Comparison of ENCODE assay signal across 8 cellular contexts in genomic region chr6:12957321-12958051, GRCh38.
DNase-seq lines count a peak whose midpoint lies in the region; ATAC-seq and TF ChIP-seq lines count a peak whose summit lies in the region.

No MANE protein-coding gene starts in this region.

- CTCF ChIA-PET in A673 (lab: Charles Lee), result no interaction called here

- H3K4me1 Mint-ChIP-seq in brain, result peaks cover 36% of the 10 kb centered on the region

- H3K27me3 Mint-ChIP-seq in brain, result peaks cover 29% of the 10 kb centered on the region

- no peaks in the 10 kb centered on the region for H3K27me3 ChIP-seq in A673 (replicated peaks; ENCODE audit: insufficient read depth, low read depth, low read length, poor library complexity)
- no peaks in the 10 kb centered on the region for H3K27me3 ChIP-seq in SJCRH30

- no TSS peak for BruUV-seq in A673 (replicated peaks; lab: Mats Ljungman, UMichigan)

- TF ChIP-seq CTCF in A673 (conservative IDR thresholded peaks at IDR 0.05; ENCODE audit: low read depth, low read length) (0 out of 2 replicates have a peak, but pooled peaks have one; percentile 14), brain (conservative IDR thresholded peaks at IDR 0.05) (no peak)

- peak overlapping the region; percentile 19 to 83 (median 39) for H3K27ac Mint-ChIP-seq in brain

- H3K4me1 ChIP-seq in A673 (ENCODE audit: insufficient read depth, low read length, poor library complexity, severe bottlenecking) (peaks cover 3% of the 10 kb centered on the region), SJCRH30 (no peaks in the 10 kb centered on the region)

- H3K27ac ChIP-seq in A673 (ENCODE audit: low read depth, low read length, poor library complexity, severe bottlenecking) (no peak overlapping the region), SJCRH30 (no peak overlapping the region)

- POLR2A ChIA-PET in A673 (lab: Charles Lee; ENCODE audit: low non-redundant PET), result interaction anchor here (0.7 kb wide), 1 partner anchor 9 kb away, joined by 5 read pairs; no protein-coding TSS in a partner anchor

- no peak for ATAC-seq in GM18867 (IDR thresholded peaks at IDR 0.05; ENCODE audit: unreplicated experiment)

- intact Hi-C loops in A673 (cut with micrococcal nuclease; ENCODE audit: unreplicated experiment) (loop anchor here (2.0 kb wide), 1 partner anchor 31 kb away; no protein-coding TSS in a partner anchor), posterior vena cava (cut with DNase I) (no loop called here)

- H3K36me3 ChIP-seq in A673 (ENCODE audit: insufficient read depth, low read length, poor library complexity, severe bottlenecking) (no peaks in the 10 kb centered on the region), SJCRH30 (no peaks in the 10 kb centered on the region)

- peak overlapping the region; percentile 74 to 85 (median 77) for H3K4me3 Mint-ChIP-seq in brain

- H3K9me3 Mint-ChIP-seq in brain, result peaks cover 0 to 2% (median 0%) of the 10 kb centered on the region in 5 experiments

- peak overlapping the region; percentile 58 for H3K4me3 ChIP-seq in A673 (ENCODE audit: low read depth, low read length, poor library complexity, severe bottlenecking)
- peak overlapping the region; percentile 51 for H3K4me3 ChIP-seq in SJCRH30

- DNase-seq in A673 (ENCODE audit: low spot score), result peak; percentile 51
- peak; percentile 28 for DNase-seq in GOT3 (lab: John Stamatoyannopoulos, UW)
- DNase-seq in SJCRH30, result peak; percentile 2 to 33
- DNase-seq in hepatic stellate cell (ENCODE audit: low spot score), result peak; percentile 22
- DNase-seq in posterior vena cava (ENCODE audit: low spot score), result peak; percentile 86
- no peak for DNase-seq in NCI-H510A (lab: John Stamatoyannopoulos, UW)

- no peaks in the 10 kb centered on the region for H3K9me3 ChIP-seq in A673 (ENCODE audit: low read depth, low read length, poor library complexity, severe bottlenecking)
- no peaks in the 10 kb centered on the region for H3K9me3 ChIP-seq in SJCRH30 (replicated peaks)

- H3K36me3 Mint-ChIP-seq in brain, result no peaks in the 10 kb centered on the region
